ENCODE assay signal across 10 cellular contexts in genomic region chrX:55163171-55163570, GRCh38. TPM values are rescaled to one million over a fixed set of nuclear protein-coding genes. Genes with fewer than 3 reads are reported as not detected.
"Had no signal": no experiment of that assay in that cellular context is flagged by ENCODE, and none has a peak within 500 bp of the region (broad histone marks: within the 10 kb centered on the region; RNA-seq: fewer than 3 reads in every experiment).

No MANE protein-coding gene starts in this region.

- ATAC-seq: GM23338, HCT116 had no signal

- H3K9me3 Mint-ChIP-seq: HFFc6 had no signal

- H3K36me3 ChIP-seq: HAP-1 had no signal

- DNase-seq: GM23248, GOT3, H7, H9, HCEC 1CT, HFFc6 had no signal

- H3K9ac ChIP-seq: GM23248 had no signal

- H2AFZ ChIP-seq: GM23248, GM23338 had no signal

- H3K27ac Mint-ChIP-seq: GM23338, H9, HFFc6 had no signal

- H3K27ac ChIP-seq: GM23248 had no signal

- H3K9me3 ChIP-seq: HAP-1 had no signal

- H3K4me3 ChIP-seq: GM23248, GM23338, HAP-1 had no signal

- H3K4me2 ChIP-seq: GM23338 had no signal

- H3K4me3 Mint-ChIP-seq: H9, HFFc6 had no signal

RNA-seq across cellular contexts. Expression of gene PAGE5, which starts 57.0 kb away (rescaled TPM):
- total RNA-seq: GM23248, GM23338, H1, H7, H9 had no signal
- polyA plus RNA-seq: GM23248, GM23338, H1 had no signal
